2 cellular contexts compared by ENCODE assay signal in the genomic region with DNA sequence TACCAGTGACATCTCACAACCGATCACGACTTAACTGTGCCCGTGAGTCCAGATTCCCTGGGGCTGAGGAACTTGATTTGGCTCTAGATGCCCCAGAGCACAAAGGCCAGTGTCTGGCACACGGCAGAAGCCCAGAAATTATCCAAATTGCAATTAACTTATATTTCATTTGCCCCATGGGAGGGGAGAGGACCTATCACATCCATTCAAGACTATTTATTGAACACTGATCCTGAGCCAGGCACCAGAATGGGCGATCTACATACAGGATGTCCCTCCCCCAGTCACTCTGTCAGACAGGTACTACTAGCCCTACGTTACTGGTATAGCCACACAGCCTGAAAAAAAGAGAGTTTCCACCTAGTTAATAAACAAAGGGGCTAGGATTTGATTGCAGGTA.
TF ChIP-seq lines count a peak whose summit lies in the region.

No MANE protein-coding gene starts in this region.

TF ChIP-seq in endothelial cell of umbilical vein, 7 proteins besides CTCF, POLR2A, EP300 and RAD21:
- TF ChIP-seq GATA2 (IDR thresholded peaks at IDR 0.05; ENCODE audit: insufficient read depth, insufficient read length, low read depth, low read length) (no peak), JUN (IDR thresholded peaks at IDR 0.05; ENCODE audit: borderline replicate concordance, insufficient read depth, insufficient read length, low read depth) (no peak), MYC (IDR thresholded peaks at IDR 0.05; ENCODE audit: low read depth, low read length) (no peak), POLR2AphosphoS5 (IDR thresholded peaks at IDR 0.05; ENCODE audit: insufficient read depth, low read depth, low read length) (no peak), EZH2 (IDR thresholded peaks at IDR 0.05; ENCODE audit: borderline replicate concordance, low read depth, low read length, severe bottlenecking) (no peak), FOS (IDR thresholded peaks at IDR 0.05; ENCODE audit: borderline replicate concordance, insufficient read depth, low read length) (no peak)
- TF ChIP-seq, protein P1, sequence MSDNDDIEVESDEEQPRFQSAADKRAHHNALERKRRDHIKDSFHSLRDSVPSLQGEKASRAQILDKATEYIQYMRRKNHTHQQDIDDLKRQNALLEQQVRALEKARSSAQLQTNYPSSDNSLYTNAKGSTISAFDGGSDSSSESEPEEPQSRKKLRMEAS (IDR thresholded peaks at IDR 0.05; ENCODE audit: insufficient read depth, insufficient read length): no peak

TF ChIP-seq in HEK293T, 16 proteins besides CTCF, POLR2A, EP300 and RAD21:
- no peak for TF ChIP-seq HDGF (IDR thresholded peaks at IDR 0.05; ENCODE audit: borderline replicate concordance)
- TF ChIP-seq LEF1 (IDR thresholded peaks at IDR 0.05; ENCODE audit: borderline replicate concordance): no peak
- no peak for TF ChIP-seq FOXK2 (IDR thresholded peaks at IDR 0.05)
- TF ChIP-seq TARDBP (IDR thresholded peaks at IDR 0.05): no peak
- no peak for TF ChIP-seq ARNT (IDR thresholded peaks at IDR 0.05)
- no peak for TF ChIP-seq PKNOX1 (IDR thresholded peaks at IDR 0.05)
- TF ChIP-seq FOXM1 (IDR thresholded peaks at IDR 0.05; ENCODE audit: borderline replicate concordance): no peak
- TF ChIP-seq CTBP1 (IDR thresholded peaks at IDR 0.05; ENCODE audit: borderline replicate concordance): no peak
- no peak for TF ChIP-seq ELF4 (IDR thresholded peaks at IDR 0.05)
- no peak for TF ChIP-seq SP1 (IDR thresholded peaks at IDR 0.05)
